ENCODE assay signal across 19 cellular contexts in the genomic region with DNA sequence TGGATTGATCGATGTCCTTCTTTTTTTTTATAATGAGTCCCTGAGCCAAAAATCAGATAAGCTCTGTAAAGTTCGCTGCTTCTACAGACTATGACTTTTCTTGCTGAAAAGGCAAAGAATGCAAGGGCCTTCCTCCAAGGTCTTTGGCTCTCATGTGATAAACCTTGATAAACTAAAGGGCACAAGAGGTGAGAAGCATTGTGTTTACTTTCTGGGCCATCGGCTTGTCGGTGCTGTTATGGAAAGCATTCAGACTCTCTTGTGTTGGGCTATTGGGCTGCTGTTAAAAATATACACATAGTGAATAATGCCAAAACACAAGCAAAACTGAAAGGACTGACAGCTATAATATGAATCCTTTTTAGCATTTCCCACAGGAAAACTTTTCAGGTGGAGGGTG.
"Had no signal": no experiment of that assay in that cellular context is flagged by ENCODE, and none has a peak within 500 bp of the region (broad histone marks: within the 10 kb centered on the region; RNA-seq: fewer than 3 reads in every experiment).

No MANE protein-coding gene starts in this region.

- H3K36me3 ChIP-seq: esophagus squamous epithelium, gastroesophageal sphincter, neutrophil, right atrium auricular region, suprapubic skin, thyroid gland, upper lobe of left lung, uterus had no signal

- H3K4me2 ChIP-seq: smooth muscle cell had no signal

- H3K27me3 ChIP-seq: esophagus squamous epithelium, gastroesophageal sphincter, neutrophil, right atrium auricular region, suprapubic skin, thyroid gland, upper lobe of left lung, uterus had no signal

- H3K27ac ChIP-seq: esophagus squamous epithelium, gastroesophageal sphincter, neutrophil, right atrium auricular region, suprapubic skin, thyroid gland, upper lobe of left lung, uterus had no signal

- DNase-seq: cerebellar nuclear complex; effector memory CD8-positive, alpha-beta T cell; esophagus squamous epithelium; foreskin fibroblast; glutamatergic neuron; hippocampal formation; kidney glomerular epithelial cell; naive thymus-derived CD8-positive, alpha-beta T cell; stimulated activated CD4-positive, alpha-beta T cell treated with anti-CD3 and anti-CD28 coated beads, Interleukin-2, amount 100 ng/mL, for 48 hours; stimulated activated naive CD8-positive, alpha-beta T cell treated with anti-CD3 and anti-CD28 coated beads, Interleukin-15, Interleukin-2, amounts not matched to agents 100 U/mL and 50 U/mL, for 24 hours; thyroid gland; upper lobe of left lung; uterus had no signal

- ATAC-seq: effector memory CD8-positive, alpha-beta T cell; gastroesophageal sphincter; naive thymus-derived CD8-positive, alpha-beta T cell; stimulated activated effector memory CD8-positive, alpha-beta T cell treated with anti-CD3 and anti-CD28 coated beads, Interleukin-12 subunit alpha, Interleukin-12 subunit beta, amount 100 ng/mL, for 72 hours; stimulated activated naive CD8-positive, alpha-beta T cell treated with anti-CD3 and anti-CD28 coated beads, Interleukin-15, Interleukin-2, amounts not matched to agents 100 U/mL and 50 U/mL, for 24 hours had no signal

- H3K4me1 ChIP-seq: esophagus squamous epithelium, gastroesophageal sphincter, right atrium auricular region, suprapubic skin, thyroid gland, upper lobe of left lung, uterus had no signal

- H3K9me3 ChIP-seq: esophagus squamous epithelium, gastroesophageal sphincter, neutrophil, right atrium auricular region, suprapubic skin, thyroid gland, upper lobe of left lung, uterus had no signal

- H3K4me3 ChIP-seq: esophagus squamous epithelium, gastroesophageal sphincter, right atrium auricular region, smooth muscle cell, suprapubic skin, thyroid gland, upper lobe of left lung, uterus had no signal
